Comparison of ENCODE assay signal across 25 cellular contexts in the genomic region with DNA sequence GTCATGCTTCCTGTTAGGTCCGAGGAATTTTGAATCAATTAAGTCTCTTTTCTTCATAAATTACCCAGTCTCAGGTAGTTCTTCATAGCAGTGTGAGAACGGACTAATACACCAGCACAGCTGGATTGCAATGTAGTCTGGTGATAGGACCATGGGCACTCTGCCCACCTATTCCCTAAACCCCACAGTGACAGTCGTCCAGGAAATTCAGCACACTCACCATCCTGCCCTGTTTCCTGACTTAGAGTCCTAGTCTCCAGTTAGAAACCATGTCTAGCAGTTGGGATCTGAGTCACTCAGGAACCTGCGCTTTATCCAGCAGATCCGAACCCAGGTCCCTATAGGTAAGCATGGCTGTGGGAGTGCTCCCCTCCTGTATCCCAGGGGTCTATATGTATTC.
"Had no signal": no experiment of that assay in that cellular context is flagged by ENCODE, and none has a peak within 500 bp of the region (broad histone marks: within the 10 kb centered on the region; RNA-seq: fewer than 3 reads in every experiment).

No MANE protein-coding gene starts in this region.

- DNase-seq: cerebellar nuclear complex; effector CD4-positive, alpha-beta T cell; esophagus squamous epithelium; foreskin fibroblast; immature natural killer cell; kidney; left cardiac atrium; left ventricle myocardium inferior; lower lobe of right lung; mesenchymal stem cell; naive B cell; psoas muscle; retina; right lobe of liver; stimulated activated CD4-positive, alpha-beta T cell treated with anti-CD3 and anti-CD28 coated beads, Interleukin-4, amount 100 ng/mL, for 24 hours; testis had no signal

- FAIRE-seq: colon, kidney had no signal

- H3K4me1 ChIP-seq: gastroesophageal sphincter, left ventricle myocardium inferior, lower lobe of right lung, parathyroid adenoma, psoas muscle, right lobe of liver, testis had no signal

- H2AFZ ChIP-seq: parathyroid adenoma had no signal

- H3K9ac ChIP-seq: parathyroid adenoma had no signal

- H3K79me2 ChIP-seq: parathyroid adenoma had no signal

- ATAC-seq: gastroesophageal sphincter; left cardiac atrium; lower lobe of right lung; psoas muscle; right lobe of liver; stimulated activated memory B cell treated with anti-CD40 and anti-IgM and Interleukin-4, amounts not matched to agents 10 μg/mL and 1 μg/mL and 100 μg/mL, for 72 hours had no signal

- H3K27ac Mint-ChIP-seq: dendritic cell treated with granulocyte-macrophage colony-stimulating factor and Interleukin-4, amounts not matched to agents 40 ng/mL and 50 ng/mL, for 4 days; immature natural killer cell; nephron; stimulated activated memory B cell treated with anti-CD40 and anti-IgM and Interleukin-4, amounts not matched to agents 10 μg/mL and 1 μg/mL and 100 μg/mL, for 72 hours; stimulated activated naive CD8-positive, alpha-beta T cell treated with anti-CD3 and anti-CD28 coated beads, Interleukin-15, Interleukin-2, amounts not matched to agents 100 ng/mL and 50 ng/mL, for 24 hours had no signal

- H3K27me3 Mint-ChIP-seq: dendritic cell treated with granulocyte-macrophage colony-stimulating factor and Interleukin-4, amounts not matched to agents 40 ng/mL and 50 ng/mL, for 4 days; stimulated activated memory B cell treated with anti-CD40 and anti-IgM and Interleukin-4, amounts not matched to agents 10 μg/mL and 1 μg/mL and 100 μg/mL, for 72 hours; stimulated activated naive CD8-positive, alpha-beta T cell treated with anti-CD3 and anti-CD28 coated beads, Interleukin-15, Interleukin-2, amounts not matched to agents 100 ng/mL and 50 ng/mL, for 24 hours had no signal

- H3K27me3 ChIP-seq: gastroesophageal sphincter, right lobe of liver, testis, tibial nerve had no signal

- H3K4me3 Mint-ChIP-seq: dendritic cell treated with granulocyte-macrophage colony-stimulating factor and Interleukin-4, amounts not matched to agents 40 ng/mL and 50 ng/mL, for 4 days; immature natural killer cell; naive B cell; nephron; stimulated activated memory B cell treated with anti-CD40 and anti-IgM and Interleukin-4, amounts not matched to agents 10 μg/mL and 1 μg/mL and 100 μg/mL, for 72 hours; stimulated activated naive CD8-positive, alpha-beta T cell treated with anti-CD3 and anti-CD28 coated beads, Interleukin-15, Interleukin-2, amounts not matched to agents 100 ng/mL and 50 ng/mL, for 24 hours had no signal

- H3K9me3 ChIP-seq: esophagus squamous epithelium, gastroesophageal sphincter, left ventricle myocardium inferior, lower lobe of right lung, psoas muscle, right lobe of liver, testis, tibial nerve had no signal

- H3K36me3 ChIP-seq: esophagus squamous epithelium, gastroesophageal sphincter, left ventricle myocardium inferior, lower lobe of right lung, right lobe of liver, tibial nerve had no signal

- H3K9me3 Mint-ChIP-seq: immature natural killer cell; nephron; stimulated activated naive CD8-positive, alpha-beta T cell treated with anti-CD3 and anti-CD28 coated beads, Interleukin-15, Interleukin-2, amounts not matched to agents 100 ng/mL and 50 ng/mL, for 24 hours had no signal

- H3K4me1 Mint-ChIP-seq: naive B cell; stimulated activated memory B cell treated with anti-CD40 and anti-IgM and Interleukin-4, amounts not matched to agents 10 μg/mL and 1 μg/mL and 100 μg/mL, for 72 hours had no signal

- H3K4me3 ChIP-seq: esophagus squamous epithelium, gastroesophageal sphincter, left ventricle myocardium inferior, lower lobe of right lung, psoas muscle, right lobe of liver, testis, tibial nerve had no signal

- H3K27ac ChIP-seq: epithelial cell of prostate, esophagus squamous epithelium, gastroesophageal sphincter, left ventricle myocardium inferior, lower lobe of right lung, parathyroid adenoma, psoas muscle, right lobe of liver, testis, tibial nerve had no signal
